In the genomic region with DNA sequence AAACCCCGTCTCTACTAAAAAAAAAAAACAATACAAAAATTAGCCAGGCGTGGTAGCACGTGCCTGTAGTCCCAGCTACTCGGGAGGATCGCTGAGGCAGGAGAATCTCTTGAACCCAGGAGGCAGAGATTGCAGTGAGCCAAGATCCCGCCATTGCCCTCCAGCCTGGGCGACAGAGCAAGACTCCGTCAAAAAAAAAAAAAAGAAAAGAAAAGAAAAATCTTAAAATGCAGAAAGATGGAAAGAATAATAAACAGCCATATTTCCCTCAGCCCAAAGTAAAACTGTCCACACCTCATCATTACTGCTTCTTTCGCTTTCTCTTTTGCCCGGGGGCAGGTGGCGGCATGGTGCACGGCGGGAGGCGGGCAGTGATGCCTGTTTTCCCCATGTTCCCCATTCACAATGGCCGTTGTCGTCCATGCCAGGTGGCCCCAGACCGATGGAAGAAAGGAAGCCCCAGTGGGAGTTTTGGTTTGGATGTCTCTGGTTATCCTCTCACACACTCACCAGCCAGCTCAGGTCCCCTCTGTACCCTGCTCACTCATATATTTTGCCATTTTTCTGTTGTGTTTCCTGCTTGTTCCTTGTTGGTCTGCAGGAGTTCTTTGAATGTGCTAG, we compare ENCODE assay signal across 8 cellular contexts. TPM values are rescaled to one million over a fixed set of nuclear protein-coding genes. Genes with fewer than 3 reads are reported as not detected.
A peak's percentile ranks its signal among the peaks of the same experiment; 100 is the strongest.
DNase-seq lines count a peak whose midpoint lies in the region; ATAC-seq and TF ChIP-seq lines count a peak whose summit lies in the region.

No MANE protein-coding gene starts in this region.

- no peaks in the 10 kb centered on the region for H3K36me3 ChIP-seq in SJCRH30

- H3K9me3 ChIP-seq in SJCRH30 (replicated peaks) = peaks cover 3% of the 10 kb centered on the region

- H3K27ac ChIP-seq in SJCRH30 = no peak overlapping the region

- peak overlapping the region; percentile 45 for H3K4me3 ChIP-seq in GM12865 (ENCODE audit: low read depth, low read length)
- no peak overlapping the region for H3K4me3 ChIP-seq in SJCRH30

- H3K27me3 ChIP-seq in SJCRH30 = no peaks in the 10 kb centered on the region

- intact Hi-C loops in left ventricle myocardium superior (cut with micrococcal nuclease) = no loop called here

- DNase-seq in GM12865 (ENCODE audit: low read depth) = peak; percentile 56
- DNase-seq in SJCRH30 = peak; percentile 53 to 68
- peak; percentile 12 for DNase-seq in activated naive CD8-positive, alpha-beta T cell treated with anti-CD3 and anti-CD28 coated beads, Interleukin-2, amount 50 U/mL, for 16 hours (ENCODE audit: low read depth, low spot score)
- DNase-seq in stimulated activated CD4-positive, alpha-beta T cell treated with anti-CD3 and anti-CD28 coated beads, Interleukin-4, amount 100 ng/mL, for 48 hours (ENCODE audit: low read depth in 2 of 2) = peak; percentile 13 to 22
- no peak for DNase-seq in NCI-H1694 treated with DMSO at 0.1 percent for 48 hours (lab: John Stamatoyannopoulos, UW)
- no peak for DNase-seq in left ventricle myocardium superior
- no peak for DNase-seq in NCI-H82 treated with DMSO at 0.1 percent for 48 hours (lab: John Stamatoyannopoulos, UW; ENCODE audit: unreplicated experiment)

- TF ChIP-seq CTCF in GM12865 (IDR thresholded peaks at IDR 0.05; ENCODE audit: insufficient read depth, low read depth, low read length, missing control alignments) = no peak

- ATAC-seq in GM19455 (IDR thresholded peaks at IDR 0.05; ENCODE audit: unreplicated experiment) (no peak), left ventricle myocardium superior (no peak)

- H3K4me1 ChIP-seq in SJCRH30 = peaks cover 25% of the 10 kb centered on the region

RNA-seq across cellular contexts. Expression of gene PEMT, which starts 37.0 kb away (rescaled TPM):
- 62.5 and 65.2 TPM in 2 replicates for total RNA-seq in SJCRH30 (2014; rRNA removed; shearing (Covaris generic))
- 17.9 TPM for total RNA-seq in left ventricle myocardium superior

RNA-seq across cellular contexts. Expression of gene RAI1, which starts 52.8 kb away (rescaled TPM):
- total RNA-seq in SJCRH30 (2014; rRNA removed; shearing (Covaris generic)) = 63.6 and 72.2 TPM in 2 replicates
- total RNA-seq in left ventricle myocardium superior = 30.1 TPM

Comparison
In these comparisons a context has a peak if more than half of its experiments do, and no peak if none do; other contexts are left out.
1. DNase-seq: peak in GM12865 (single experiment), SJCRH30 (2 of 2), activated naive CD8-positive, alpha-beta T cell treated with anti-CD3 and anti-CD28 coated beads, Interleukin-2, amount 50 U/mL, for 16 hours (single experiment) and stimulated activated CD4-positive, alpha-beta T cell treated with anti-CD3 and anti-CD28 coated beads, Interleukin-4, amount 100 ng/mL, for 48 hours (2 of 2); none in NCI-H1694 treated with DMSO at 0.1 percent for 48 hours (single experiment), left ventricle myocardium superior (single experiment) and NCI-H82 treated with DMSO at 0.1 percent for 48 hours (single experiment).